ENCODE assay signal across 1 cellular context in genomic region chr3:72411102-72411501, GRCh38.
TF ChIP-seq lines count a peak whose summit lies in the region.

No MANE protein-coding gene starts in this region.

TF ChIP-seq in GM23338, 12 proteins besides CTCF, POLR2A, EP300 and RAD21 (continued from another document):
- TF ChIP-seq ZNF462 (CRISPR knock-in tag; IDR thresholded peaks at IDR 0.05) (no peak), ZNF114 (CRISPR knock-in tag; IDR thresholded peaks at IDR 0.05) (no peak), POLR2AphosphoS5 (IDR thresholded peaks at IDR 0.05; ENCODE audit: low read depth) (no peak), REST (IDR thresholded peaks at IDR 0.05; ENCODE audit: unreplicated experiment) (no peak), JUNB (IDR thresholded peaks at IDR 0.05; ENCODE audit: unreplicated experiment) (no peak), STAT1 (IDR thresholded peaks at IDR 0.05; ENCODE audit: unreplicated experiment) (no peak), ZNF331 (CRISPR knock-in tag; IDR thresholded peaks at IDR 0.05; ENCODE audit: low read depth) (no peak), EZH2 (IDR thresholded peaks at IDR 0.05; ENCODE audit: low read depth, unreplicated experiment) (no peak)
